20 cellular contexts compared by ENCODE assay signal in the genomic region with DNA sequence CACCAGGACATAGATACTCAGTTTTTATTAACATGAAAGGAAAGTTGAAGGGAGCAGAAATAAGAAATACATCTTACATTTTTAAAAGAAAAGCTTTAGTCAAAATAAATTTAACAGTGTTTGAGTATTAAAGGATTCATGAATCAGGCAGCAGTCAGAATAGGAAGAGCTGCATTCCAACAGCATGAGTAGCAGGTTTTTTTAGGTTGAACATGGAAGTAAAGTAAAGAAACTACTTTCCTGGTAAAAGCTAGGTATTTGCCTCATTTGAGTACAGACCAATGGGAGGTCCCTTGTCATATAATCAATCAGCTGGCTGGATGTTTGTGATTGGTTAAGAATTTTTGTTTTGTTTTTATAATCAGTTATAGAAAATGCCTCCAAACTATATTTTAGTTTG.
A peak's percentile ranks its signal among the peaks of the same experiment; 100 is the strongest.
DNase-seq lines count a peak whose midpoint lies in the region; TF ChIP-seq lines count a peak whose summit lies in the region.
"Had no signal": no experiment of that assay in that cellular context is flagged by ENCODE, and none has a peak within 500 bp of the region (broad histone marks: within the 10 kb centered on the region; RNA-seq: fewer than 3 reads in every experiment).

No MANE protein-coding gene starts in this region.

- no peaks in the 10 kb centered on the region for H3K9me3 ChIP-seq in ovary
- H3K9me3 ChIP-seq: upper lobe of right lung had no signal

- TF ChIP-seq POLR2A in ovary (IDR thresholded peaks at IDR 0.05): no peak

- H3K27me3 ChIP-seq in brain microvascular endothelial cell (replicated peaks): no peaks in the 10 kb centered on the region
- H3K27me3 ChIP-seq in ovary: no peaks in the 10 kb centered on the region
- H3K27me3 ChIP-seq: upper lobe of right lung had no signal

- in situ Hi-C loops in brain microvascular endothelial cell (cut with HindIII; ENCODE audit: low pct_ligation_motif_present, low sequenced_read_pairs): no loop called here

- DNase-seq in AG08395 (ENCODE audit: low spot score) (peak; percentile 21), HS-5 (ENCODE audit: low read depth) (peak; percentile 22), brain microvascular endothelial cell (peak; percentile 39), iris pigment epithelial cell (ENCODE audit: low read depth) (peak; percentile 79), GF-D8 (lab: John Stamatoyannopoulos, UW) (no peak), T-helper 1 cell (no peak), ovary (no peak), occipital lobe (lab: John Stamatoyannopoulos, UW) (no peak)
- DNase-seq: activated CD4-positive, alpha-beta T cell treated with anti-CD3 and anti-CD28 coated beads for 36 hours; activated CD8-positive, alpha-beta memory T cell treated with anti-CD3 and anti-CD28 coated beads, Interleukin-2, amount 10 ng/mL, durations not matched to agents 7 days and 5 days; amygdala; glutamatergic neuron; KBM-7; naive thymus-derived CD8-positive, alpha-beta T cell; NCI-H1048; NCI-H2029 treated with DMSO at 0.1 percent for 48 hours; NCI-H526 treated with DMSO at 0.1 percent for 48 hours; stimulated activated naive CD4-positive, alpha-beta T cell; T-helper 9 cell; upper lobe of right lung had no signal

- intact Hi-C loops in ovary (cut with DNase I): no loop called here

- H3K36me3 ChIP-seq in brain microvascular endothelial cell (replicated peaks) (no peaks in the 10 kb centered on the region), ovary (no peaks in the 10 kb centered on the region)
- H3K36me3 ChIP-seq: upper lobe of right lung had no signal

- H3K4me1 ChIP-seq in ovary (ENCODE audit: insufficient read depth): no peaks in the 10 kb centered on the region
- H3K4me1 ChIP-seq: upper lobe of right lung had no signal

- H3K27ac ChIP-seq in brain microvascular endothelial cell (no peak overlapping the region), ovary (no peak overlapping the region)
- H3K27ac ChIP-seq: upper lobe of right lung had no signal

- TF ChIP-seq CTCF in brain microvascular endothelial cell (IDR thresholded peaks at IDR 0.05; ENCODE audit: low read depth, low read length, missing control alignments) (no peak), ovary (IDR thresholded peaks at IDR 0.05) (no peak)

- H3K4me3 ChIP-seq in brain microvascular endothelial cell (ENCODE audit: low read depth, low read length): no peak overlapping the region
- H3K4me3 ChIP-seq in ovary: no peak overlapping the region
- H3K4me3 ChIP-seq: upper lobe of right lung had no signal

- no peak for TF ChIP-seq EP300 in ovary (IDR thresholded peaks at IDR 0.05)

Comparison
In these comparisons a context has a peak if more than half of its experiments do, and no peak if none do; other contexts are left out.
1. DNase-seq: peak in AG08395 (single experiment), HS-5 (single experiment), brain microvascular endothelial cell (single experiment) and iris pigment epithelial cell (single experiment); none in GF-D8 (single experiment), T-helper 1 cell (0 of 5), ovary (0 of 5) and occipital lobe (single experiment).